In genomic region chr1:147627435-147628110, GRCh38 we compare ENCODE assay signal across 8 cellular contexts.
A peak's percentile ranks its signal among the peaks of the same experiment; 100 is the strongest.
DNase-seq lines count a peak whose midpoint lies in the region; ATAC-seq and TF ChIP-seq lines count a peak whose summit lies in the region.

No MANE protein-coding gene starts in this region.

- peak; percentile 98 for TF ChIP-seq CTCF in MM.1S (IDR thresholded peaks at IDR 0.05; ENCODE audit: low read length)

- no peaks in the 10 kb centered on the region for H3K36me3 ChIP-seq in MM.1S (replicated peaks; ENCODE audit: insufficient read depth, low read length)

- no peak overlapping the region for H3K27ac ChIP-seq in MM.1S (ENCODE audit: low read length)

- H3K4me2 ChIP-seq in MM.1S (ENCODE audit: low read depth, low read length), result no peak overlapping the region

- no peaks in the 10 kb centered on the region for H3K9me2 ChIP-seq in MM.1S (replicated peaks; ENCODE audit: insufficient read depth, low read length)

- DNase-seq in AML-193 (lab: John Stamatoyannopoulos, UW) (peak; percentile 16 to 21), MM.1S (peak; percentile 58), UCSD-AML1 (lab: John Stamatoyannopoulos, UW; ENCODE audit: unreplicated experiment) (peak; percentile 30), kidney tubule cell (ENCODE audit: low spot score) (peak; percentile 58)
- DNase-seq in central memory CD4-positive, alpha-beta T cell, result peak; percentile 40
- DNase-seq in stimulated activated CD4-positive, alpha-beta T cell treated with anti-CD3 and anti-CD28 coated beads, TNF-alpha, amount 100 ng/mL, for 24 hours (ENCODE audit: low read depth in 3 of 3), result peak; percentile 31 to 41 (median 35)

- H3K4me1 ChIP-seq in MM.1S (ENCODE audit: low read length), result peaks cover 8% of the 10 kb centered on the region; the same call in 1 of the 2 replicates

- H3F3A ChIP-seq in MM.1S (ENCODE audit: insufficient read depth, low read length), result no peaks in the 10 kb centered on the region

- H4K20me1 ChIP-seq in MM.1S (ENCODE audit: insufficient read depth, low read length), result no peaks in the 10 kb centered on the region

- no peak overlapping the region for H3K4me3 ChIP-seq in MM.1S (ENCODE audit: low read length)

- no peak overlapping the region for H2AFZ ChIP-seq in MM.1S (ENCODE audit: low read length)

- ATAC-seq in GM18511 (IDR thresholded peaks at IDR 0.05; ENCODE audit: unreplicated experiment) (peak; percentile 68), GM21423 (IDR thresholded peaks at IDR 0.05; ENCODE audit: unreplicated experiment) (no peak)

- H3K27me3 ChIP-seq in MM.1S (replicated peaks; ENCODE audit: insufficient read depth, low read length), result no peaks in the 10 kb centered on the region

- no peaks in the 10 kb centered on the region for H3K79me2 ChIP-seq in MM.1S (ENCODE audit: low read length)

- no peaks in the 10 kb centered on the region for H3K9me3 ChIP-seq in MM.1S (replicated peaks; ENCODE audit: insufficient read depth, low read length)

- no peak overlapping the region for H3K9ac ChIP-seq in MM.1S (ENCODE audit: low read length)
